ENCODE assay signal across 1 cellular context in the genomic region with DNA sequence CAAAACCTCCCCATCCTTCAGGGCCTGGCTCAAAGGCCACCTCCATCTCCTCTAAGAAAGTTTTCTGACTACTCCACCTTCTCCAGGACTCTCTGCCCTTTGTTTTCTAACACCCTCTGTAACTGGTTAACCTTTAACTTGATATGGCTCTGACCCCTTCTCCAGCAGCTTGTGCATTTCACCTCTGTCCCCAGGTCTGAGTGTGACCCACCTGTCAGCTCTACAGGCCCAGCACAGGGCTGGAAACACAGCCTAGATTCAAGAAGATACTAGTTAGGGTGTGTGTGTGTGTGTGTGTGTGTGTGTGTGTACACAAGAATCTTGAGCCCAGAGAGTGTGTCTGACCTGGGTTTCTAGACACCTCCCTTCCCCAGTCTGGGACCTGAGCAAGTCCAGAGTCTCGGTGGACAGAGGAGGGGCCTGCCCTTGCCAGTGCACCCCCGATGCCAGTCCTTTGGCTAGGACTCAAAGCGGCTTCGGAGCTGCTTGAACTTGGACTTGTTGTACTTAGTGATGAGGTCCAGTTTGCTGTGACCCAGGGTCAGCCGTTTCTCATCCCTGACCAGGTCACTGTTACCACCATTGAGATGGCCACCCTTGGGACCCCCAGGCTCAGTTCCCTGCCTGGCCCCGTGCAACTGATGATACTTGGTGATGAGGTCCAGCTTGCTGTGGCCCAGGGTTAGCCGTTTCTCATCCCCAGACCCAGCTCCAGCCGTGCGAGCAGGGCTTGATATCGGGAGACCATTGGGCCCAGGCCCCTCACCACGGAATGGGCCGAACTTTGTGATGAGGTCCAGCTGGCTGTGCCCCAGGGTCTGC.
TF ChIP-seq lines count a peak whose summit lies in the region.

No MANE protein-coding gene starts in this region.

TF ChIP-seq in HepG2, 621 proteins besides CTCF, POLR2A, EP300 and RAD21 (continued from another document):
- no peak for TF ChIP-seq ZNF260 (CRISPR knock-in tag; IDR thresholded peaks at IDR 0.05; ENCODE audit: borderline replicate concordance, low read depth)
- TF ChIP-seq SATB2 (CRISPR knock-in tag; IDR thresholded peaks at IDR 0.05), result no peak
- TF ChIP-seq UBTF (CRISPR knock-in tag; IDR thresholded peaks at IDR 0.05), result peak; percentile 36; the same call in 1 of the 2 replicates
- no peak for TF ChIP-seq ZBTB46 (CRISPR knock-in tag; IDR thresholded peaks at IDR 0.05; ENCODE audit: borderline replicate concordance)
- 0 out of 2 replicates have a peak, but pooled peaks have one; percentile 30 for TF ChIP-seq SMAD1 (CRISPR knock-in tag; IDR thresholded peaks at IDR 0.05; ENCODE audit: borderline replicate concordance, low read depth)
- TF ChIP-seq HMG20A (CRISPR knock-in tag; IDR thresholded peaks at IDR 0.05; ENCODE audit: borderline replicate concordance), result peak; percentile 61; the same call in 1 of the 2 replicates
- TF ChIP-seq NFE2L1 (CRISPR knock-in tag; IDR thresholded peaks at IDR 0.05; ENCODE audit: borderline replicate concordance), result no peak
- peak; percentile 83; the same call in 1 of the 2 replicates for TF ChIP-seq NCOA1 (CRISPR knock-in tag; IDR thresholded peaks at IDR 0.05)
- TF ChIP-seq ZFP41 (CRISPR knock-in tag; IDR thresholded peaks at IDR 0.05; ENCODE audit: borderline replicate concordance), result no peak
- no peak; the same call in 1 of the 2 replicates for TF ChIP-seq SIN3A (IDR thresholded peaks at IDR 0.05; ENCODE audit: borderline replicate concordance, low read depth, low read length)
- peak; percentile 8; the same call in 1 of the 2 replicates for TF ChIP-seq ATF2 (CRISPR knock-in tag; IDR thresholded peaks at IDR 0.05)
- no peak for TF ChIP-seq BRCA1 (CRISPR knock-in tag; IDR thresholded peaks at IDR 0.05)
- no peak; the same call in 1 of the 2 replicates for TF ChIP-seq ZNF558 (CRISPR knock-in tag; IDR thresholded peaks at IDR 0.05; ENCODE audit: borderline replicate concordance)
- TF ChIP-seq, protein P1, sequence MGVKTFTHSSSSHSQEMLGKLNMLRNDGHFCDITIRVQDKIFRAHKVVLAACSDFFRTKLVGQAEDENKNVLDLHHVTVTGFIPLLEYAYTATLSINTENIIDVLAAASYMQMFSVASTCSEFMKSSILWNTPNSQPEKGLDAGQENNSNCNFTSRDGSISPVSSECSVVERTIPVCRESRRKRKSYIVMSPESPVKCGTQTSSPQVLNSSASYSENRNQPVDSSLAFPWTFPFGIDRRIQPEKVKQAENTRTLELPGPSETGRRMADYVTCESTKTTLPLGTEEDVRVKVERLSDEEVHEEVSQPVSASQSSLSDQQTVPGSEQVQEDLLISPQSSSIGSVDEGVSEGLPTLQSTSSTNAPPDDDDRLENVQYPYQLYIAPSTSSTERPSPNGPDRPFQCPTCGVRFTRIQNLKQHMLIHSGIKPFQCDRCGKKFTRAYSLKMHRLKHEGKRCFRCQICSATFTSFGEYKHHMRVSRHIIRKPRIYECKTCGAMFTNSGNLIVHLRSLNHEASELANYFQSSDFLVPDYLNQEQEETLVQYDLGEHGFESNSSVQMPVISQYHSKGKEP (CRISPR knock-in tag; IDR thresholded peaks at IDR 0.05), result no peak
- TF ChIP-seq HMGA1 (CRISPR knock-in tag; conservative IDR thresholded peaks at IDR 0.05), result no peak
- no peak for TF ChIP-seq ZNF839 (CRISPR knock-in tag; IDR thresholded peaks at IDR 0.05; ENCODE audit: borderline replicate concordance)
- TF ChIP-seq ZNF646 (CRISPR knock-in tag; IDR thresholded peaks at IDR 0.05), result peak; percentile 70; the same call in 1 of the 2 replicates
- TF ChIP-seq ZNF564 (CRISPR knock-in tag; IDR thresholded peaks at IDR 0.05), result 0 out of 2 replicates have a peak, but pooled peaks have one; percentile 36
- no peak for TF ChIP-seq ZNF766 (CRISPR knock-in tag; IDR thresholded peaks at IDR 0.05; ENCODE audit: borderline replicate concordance)
- no peak for TF ChIP-seq ZFP82 (CRISPR knock-in tag; IDR thresholded peaks at IDR 0.05; ENCODE audit: borderline replicate concordance)
- peak; percentile 90 for TF ChIP-seq ZEB1 (IDR thresholded peaks at IDR 0.05; ENCODE audit: insufficient replicate concordance, low read depth)
- no peak; the same call in 1 of the 2 replicates for TF ChIP-seq NFIB (CRISPR knock-in tag; IDR thresholded peaks at IDR 0.05; ENCODE audit: borderline replicate concordance)
